ENCODE assay signal across 29 cellular contexts in the genomic region with DNA sequence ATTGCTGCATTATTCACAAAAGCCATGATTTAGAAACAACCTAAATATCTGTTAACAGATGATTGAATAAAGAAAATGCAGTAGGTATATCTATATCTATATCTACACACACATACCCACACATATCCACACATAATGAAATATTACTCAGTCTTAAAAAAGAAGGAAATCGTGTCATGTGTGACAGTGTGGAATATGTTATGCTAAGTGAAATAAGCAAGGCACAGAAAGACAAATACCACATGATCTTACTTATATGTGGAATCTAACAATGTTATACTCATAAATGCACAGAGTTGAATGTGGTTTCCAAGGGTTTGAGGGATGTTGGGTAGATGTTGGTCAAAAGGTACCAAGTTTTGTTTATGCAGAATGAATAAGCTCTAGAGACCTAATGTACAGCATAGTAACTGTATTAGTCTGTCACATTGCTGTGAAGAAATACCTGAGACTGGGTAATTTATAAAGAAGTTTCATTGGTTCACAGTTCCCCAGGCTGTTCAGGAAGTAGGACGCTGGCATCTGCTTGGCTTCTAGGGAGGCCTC.
"Had no signal": no experiment of that assay in that cellular context is flagged by ENCODE, and none has a peak within 500 bp of the region (broad histone marks: within the 10 kb centered on the region; RNA-seq: fewer than 3 reads in every experiment).

No MANE protein-coding gene starts in this region.

- H3K9me3 Mint-ChIP-seq: activated B cell treated with CpG ODN at 0.5 μM for 24 hours; activated CD4-positive, alpha-beta memory T cell treated with anti-CD3 and anti-CD28 coated beads, Interleukin-2, amount 10 ng/mL, durations not matched to agents 7 days and 5 days; activated CD4-positive, alpha-beta T cell treated with anti-CD3 and anti-CD28 coated beads, Interleukin-2, amount 10 ng/mL, durations not matched to agents 24 days and 14 days; activated naive CD8-positive, alpha-beta T cell treated with anti-CD3 and anti-CD28 coated beads for 36 hours; activated naive CD8-positive, alpha-beta T cell treated with anti-CD3 and anti-CD28 coated beads, Interleukin-2, amount 50 U/mL, for 24 hours; endodermal cell; T-helper 2 cell treated with Interferon-gamma antibody and Interleukin-4, amounts not matched to agents 5 μg/mL and 100 μg/mL, for 36 hours had no signal

- ATAC-seq: activated naive CD8-positive, alpha-beta T cell treated with anti-CD3 and anti-CD28 coated beads, Interleukin-2, amount 50 U/mL, for 24 hours; body of pancreas; foreskin keratinocyte; gastrocnemius medialis; heart left ventricle; SK-N-SH treated with all-trans-retinoic acid at 6 μM for 48 hours; T-helper 17 cell had no signal

- H3K27me3 Mint-ChIP-seq: activated B cell treated with CpG ODN at 0.5 μM for 24 hours; activated CD4-positive, alpha-beta memory T cell treated with anti-CD3 and anti-CD28 coated beads, Interleukin-2, amount 10 ng/mL, durations not matched to agents 7 days and 5 days; activated CD4-positive, alpha-beta T cell treated with anti-CD3 and anti-CD28 coated beads, Interleukin-2, amount 10 ng/mL, durations not matched to agents 24 days and 14 days; activated naive CD8-positive, alpha-beta T cell treated with anti-CD3 and anti-CD28 coated beads for 36 hours; activated naive CD8-positive, alpha-beta T cell treated with anti-CD3 and anti-CD28 coated beads, Interleukin-2, amount 50 U/mL, for 24 hours; T-helper 17 cell had no signal

- DNase-seq: activated B cell treated with CpG ODN at 0.5 μM for 24 hours; activated CD4-positive, alpha-beta memory T cell treated with anti-CD3 and anti-CD28 coated beads, Interleukin-2, amount 10 ng/mL, durations not matched to agents 7 days and 5 days; activated CD4-positive, alpha-beta T cell treated with anti-CD3 and anti-CD28 coated beads, Interleukin-2, amount 50 U/mL, for 4 hours; activated CD8-positive, alpha-beta memory T cell treated with anti-CD3 and anti-CD28 coated beads, Interleukin-2, amount 50 U/mL, for 48 hours; activated gamma-delta T cell; activated naive CD4-positive, alpha-beta T cell; activated naive CD4-positive, alpha-beta T cell treated with anti-CD3 and anti-CD28 coated beads, Interleukin-2, amount 50 U/mL, for 16 hours; activated naive CD8-positive, alpha-beta T cell treated with anti-CD3 and anti-CD28 coated beads for 36 hours; activated naive CD8-positive, alpha-beta T cell treated with anti-CD3 and anti-CD28 coated beads, Interleukin-2, amount 50 U/mL, for 24 hours; adrenal gland; amygdala; aorta; body of pancreas; caudate nucleus; dorsolateral prefrontal cortex; effector memory CD4-positive, alpha-beta T cell; endodermal cell; erythroblast; foreskin keratinocyte; gastrocnemius medialis; glutamatergic neuron; heart left ventricle; T-helper 1 cell; T-helper 17 cell; T1000; WERI-Rb-1 had no signal

- H3K4me3 Mint-ChIP-seq: activated B cell treated with CpG ODN at 0.5 μM for 24 hours; activated CD4-positive, alpha-beta memory T cell treated with anti-CD3 and anti-CD28 coated beads, Interleukin-2, amount 10 ng/mL, durations not matched to agents 7 days and 5 days; activated CD4-positive, alpha-beta T cell treated with anti-CD3 and anti-CD28 coated beads, Interleukin-2, amount 10 ng/mL, durations not matched to agents 24 days and 14 days; activated naive CD8-positive, alpha-beta T cell treated with anti-CD3 and anti-CD28 coated beads for 36 hours; activated naive CD8-positive, alpha-beta T cell treated with anti-CD3 and anti-CD28 coated beads, Interleukin-2, amount 50 U/mL, for 24 hours; endodermal cell; T-helper 17 cell; T-helper 2 cell treated with Interferon-gamma antibody and Interleukin-4, amounts not matched to agents 5 μg/mL and 100 μg/mL, for 36 hours had no signal

- H3K27ac Mint-ChIP-seq: activated B cell treated with CpG ODN at 0.5 μM for 24 hours; activated CD4-positive, alpha-beta memory T cell treated with anti-CD3 and anti-CD28 coated beads, Interleukin-2, amount 10 ng/mL, durations not matched to agents 7 days and 5 days; activated CD4-positive, alpha-beta T cell treated with anti-CD3 and anti-CD28 coated beads, Interleukin-2, amount 10 ng/mL, durations not matched to agents 24 days and 14 days; activated naive CD8-positive, alpha-beta T cell treated with anti-CD3 and anti-CD28 coated beads for 36 hours; activated naive CD8-positive, alpha-beta T cell treated with anti-CD3 and anti-CD28 coated beads, Interleukin-2, amount 50 U/mL, for 24 hours; endodermal cell; T-helper 17 cell; T-helper 2 cell treated with Interferon-gamma antibody and Interleukin-4, amounts not matched to agents 5 μg/mL and 100 μg/mL, for 36 hours had no signal
